ENCODE assay signal across 1 cellular context in genomic region chr5:146564036-146564762, GRCh38.
TF ChIP-seq lines count a peak whose summit lies in the region.

No MANE protein-coding gene starts in this region.

TF ChIP-seq in SK-N-SH treated with all-trans-retinoic acid at 6 μM for 48 hours, 23 proteins besides CTCF, POLR2A, EP300 and RAD21 (continued from another document):
- no peak for TF ChIP-seq TSHZ2 (CRISPR knock-in tag; IDR thresholded peaks at IDR 0.05)
- TF ChIP-seq ZNF70 (CRISPR knock-in tag; IDR thresholded peaks at IDR 0.05), result no peak
- TF ChIP-seq ISL1 (CRISPR knock-in tag; IDR thresholded peaks at IDR 0.05), result no peak
- TF ChIP-seq TCF4 (CRISPR knock-in tag; IDR thresholded peaks at IDR 0.05; ENCODE audit: borderline replicate concordance), result no peak
- no peak for TF ChIP-seq PATZ1 (CRISPR knock-in tag; IDR thresholded peaks at IDR 0.05; ENCODE audit: borderline replicate concordance)
- TF ChIP-seq POU6F1 (CRISPR knock-in tag; IDR thresholded peaks at IDR 0.05; ENCODE audit: borderline replicate concordance, low read depth), result no peak
- no peak for TF ChIP-seq BACH2 (CRISPR knock-in tag; IDR thresholded peaks at IDR 0.05; ENCODE audit: borderline replicate concordance)
- no peak for TF ChIP-seq ESRRG (CRISPR knock-in tag; IDR thresholded peaks at IDR 0.05)
- TF ChIP-seq SNAI2 (CRISPR knock-in tag; IDR thresholded peaks at IDR 0.05), result no peak
- no peak for TF ChIP-seq ZNF8 (CRISPR knock-in tag; IDR thresholded peaks at IDR 0.05)
- no peak for TF ChIP-seq ZC3H10 (CRISPR knock-in tag; IDR thresholded peaks at IDR 0.05)
- no peak for TF ChIP-seq RARB (CRISPR knock-in tag; IDR thresholded peaks at IDR 0.05)
- no peak for TF ChIP-seq CSRNP3 (CRISPR knock-in tag; IDR thresholded peaks at IDR 0.05)
